In genomic region chr1:83559531-83559930, GRCh38 we compare ENCODE assay signal across 27 cellular contexts.
DNase-seq lines count a peak whose midpoint lies in the region; ATAC-seq and TF ChIP-seq lines count a peak whose summit lies in the region.
"Had no signal": no experiment of that assay in that cellular context is flagged by ENCODE, and none has a peak within 500 bp of the region (broad histone marks: within the 10 kb centered on the region; RNA-seq: fewer than 3 reads in every experiment).

No MANE protein-coding gene starts in this region.

- H3K9me3 ChIP-seq in adipocyte (ENCODE audit: control insufficient read depth, low read length) (no peaks in the 10 kb centered on the region), smooth muscle cell (replicated peaks; ENCODE audit: low read depth) (no peaks in the 10 kb centered on the region)
- H3K9me3 ChIP-seq: pancreas, right atrium auricular region, tibial nerve had no signal

- ATAC-seq in GM18519 (IDR thresholded peaks at IDR 0.05; ENCODE audit: low FRiP score, unreplicated experiment) (peak; percentile 40), HG02870 (IDR thresholded peaks at IDR 0.05; ENCODE audit: unreplicated experiment) (peak; percentile 50)
- ATAC-seq: GM23338; naive thymus-derived CD8-positive, alpha-beta T cell; pancreas had no signal

- no peak overlapping the region for H3K4me3 ChIP-seq in adipocyte (ENCODE audit: low read length)
- H3K4me3 ChIP-seq in smooth muscle cell, result no peak overlapping the region
- H3K4me3 ChIP-seq: GM23338, pancreas, right atrium auricular region, tibial nerve had no signal

- H3K79me2 ChIP-seq in smooth muscle cell (ENCODE audit: low read depth), result no peaks in the 10 kb centered on the region

- H3K9ac ChIP-seq in adipocyte (ENCODE audit: low read length), result no peak overlapping the region
- H3K9ac ChIP-seq in smooth muscle cell (ENCODE audit: low read depth), result no peak overlapping the region

- 44% methylated on average over 3 of the region's 3 CpGs for WGBS in smooth muscle cell (ENCODE audit: low lambda C conversion rate)

- no peaks in the 10 kb centered on the region for H3K4me1 ChIP-seq in adipocyte (ENCODE audit: control insufficient read depth, insufficient read depth, low read length)
- peaks cover 3% of the 10 kb centered on the region for H3K4me1 ChIP-seq in smooth muscle cell (ENCODE audit: low read depth)
- H3K4me1 ChIP-seq: pancreas, right atrium auricular region had no signal

- H3K36me3 ChIP-seq in adipocyte (ENCODE audit: control insufficient read depth, insufficient read depth, low read length, severe bottlenecking) (no peaks in the 10 kb centered on the region), smooth muscle cell (ENCODE audit: low read depth) (no peaks in the 10 kb centered on the region)
- H3K36me3 ChIP-seq: brain microvascular endothelial cell, pancreas, right atrium auricular region, tibial nerve had no signal

- no peaks in the 10 kb centered on the region for H4K20me1 ChIP-seq in smooth muscle cell (ENCODE audit: low read depth)

- peak overlapping the region; percentile 24 for H3K4me2 ChIP-seq in smooth muscle cell
- H3K4me2 ChIP-seq: GM23338 had no signal

- H3F3A ChIP-seq in smooth muscle cell (ENCODE audit: low read depth), result peaks cover 5% of the 10 kb centered on the region

- no peak overlapping the region for H3K27ac ChIP-seq in smooth muscle cell (ENCODE audit: low read depth)
- H3K27ac ChIP-seq: brain microvascular endothelial cell, pancreas, right atrium auricular region, tibial nerve had no signal

- TF ChIP-seq CTCF in smooth muscle cell (IDR thresholded peaks at IDR 0.05; ENCODE audit: borderline replicate concordance, insufficient read depth, poor library complexity, severe bottlenecking), result no peak

- H2AFZ ChIP-seq in smooth muscle cell (ENCODE audit: low read depth), result no peak overlapping the region

- H3K27me3 ChIP-seq in adipocyte (replicated peaks; ENCODE audit: control insufficient read depth, insufficient read depth, low read length) (no peaks in the 10 kb centered on the region), smooth muscle cell (ENCODE audit: low read depth) (no peaks in the 10 kb centered on the region)
- H3K27me3 ChIP-seq: brain microvascular endothelial cell, pancreas, right atrium auricular region, tibial nerve had no signal

- DNase-seq in adipocyte (ENCODE audit: low read depth) (peak; percentile 17), smooth muscle cell (lab: John Stamatoyannopoulos, UW; ENCODE audit: unreplicated experiment) (no peak), DMS53 treated with DMSO at 0.1 percent for 48 hours (lab: John Stamatoyannopoulos, UW; ENCODE audit: unreplicated experiment) (no peak), NCI-H1694 (lab: John Stamatoyannopoulos, UW) (no peak)
- no peak for DNase-seq in activated CD4-positive, CD25-positive, alpha-beta regulatory T cell (lab: John Stamatoyannopoulos, UW)
- DNase-seq: ACHN; activated CD4-positive, alpha-beta T cell treated with anti-CD3 and anti-CD28 coated beads, Interleukin-2, amount 50 U/mL, for 4 hours; activated naive CD4-positive, alpha-beta T cell treated with anti-CD3 and anti-CD28 coated beads for 36 hours; brain microvascular endothelial cell; DMS53; GDM1; HFFc6; islet precursor cell; midbrain; naive thymus-derived CD8-positive, alpha-beta T cell; NCI-H146; NCI-H510A treated with DMSO at 0.1 percent for 48 hours; NK-92 treated with Interleukin-12 subunit alpha and Interleukin-12 subunit beta, amount 100 ng/mL, for 24 hours; pancreas; stimulated activated CD4-positive, alpha-beta T cell treated with anti-CD3 and anti-CD28 coated beads, Interleukin-2, amount 100 ng/mL, for 24 hours; SW 1271; T-helper 9 cell had no signal
